Comparison of ENCODE assay signal across 17 cellular contexts in the genomic region with DNA sequence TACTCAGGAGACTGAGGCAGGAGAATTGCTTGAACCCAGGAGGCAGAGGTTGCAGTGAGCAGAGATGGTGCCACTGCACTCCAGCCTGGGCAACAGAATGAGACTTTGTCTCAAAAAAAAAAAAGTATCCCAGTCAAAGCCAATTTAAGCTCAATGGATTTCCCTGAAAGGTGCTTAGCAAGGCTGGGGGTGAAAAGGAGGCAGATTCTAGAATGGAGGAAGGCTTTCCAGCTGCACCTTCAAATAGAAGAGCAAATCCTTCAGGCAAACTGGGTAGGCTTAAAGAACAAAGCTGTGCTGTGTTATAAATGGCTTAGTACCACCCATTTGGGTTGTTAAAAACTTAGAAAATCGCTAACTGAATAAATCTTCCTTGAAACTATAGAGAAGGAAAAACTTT.
"Had no signal": no experiment of that assay in that cellular context is flagged by ENCODE, and none has a peak within 500 bp of the region (broad histone marks: within the 10 kb centered on the region; RNA-seq: fewer than 3 reads in every experiment).

No MANE protein-coding gene starts in this region.

- ATAC-seq: activated CD8-positive, alpha-beta memory T cell treated with anti-CD3 and anti-CD28 coated beads, Interleukin-2, amount 10 ng/mL, durations not matched to agents 7 days and 5 days; body of pancreas; esophagus mucosa had no signal

- DNase-seq: activated CD4-positive, alpha-beta T cell treated with anti-CD3 and anti-CD28 coated beads, Interleukin-2, amount 50 U/mL, for 4 hours; activated CD4-positive, CD25-positive, alpha-beta regulatory T cell treated with anti-CD3 and anti-CD28 coated beads, Interleukin-2, amount 50 U/mL, for 72 hours; activated CD8-positive, alpha-beta memory T cell treated with anti-CD3 and anti-CD28 coated beads, Interleukin-2, amount 10 ng/mL, durations not matched to agents 7 days and 5 days; activated naive CD4-positive, alpha-beta T cell treated with anti-CD3 and anti-CD28 coated beads, Interleukin-2, amount 50 U/mL, for 16 hours; activated T-cell treated with anti-CD3 and anti-CD28 coated beads, Interleukin-2, amount 50 U/mL, for 1 hour; amygdala; body of pancreas; caudate nucleus; colonic mucosa; islet precursor cell; nucleus accumbens; stimulated activated CD4-positive, alpha-beta T cell treated with anti-CD3 and anti-CD28 coated beads, Interleukin-2, amount 100 ng/mL, for 48 hours; stimulated activated naive CD4-positive, alpha-beta T cell treated with Interleukin-2 at 50 U/mL for 16 hours; SW 1271; T-helper 9 cell; upper lobe of left lung had no signal

- H3K27me3 Mint-ChIP-seq: activated CD8-positive, alpha-beta memory T cell treated with anti-CD3 and anti-CD28 coated beads, Interleukin-2, amount 10 ng/mL, durations not matched to agents 7 days and 5 days had no signal

- H3K4me3 Mint-ChIP-seq: activated CD8-positive, alpha-beta memory T cell treated with anti-CD3 and anti-CD28 coated beads, Interleukin-2, amount 10 ng/mL, durations not matched to agents 7 days and 5 days had no signal

- H3K36me3 Mint-ChIP-seq: activated CD8-positive, alpha-beta memory T cell treated with anti-CD3 and anti-CD28 coated beads, Interleukin-2, amount 10 ng/mL, durations not matched to agents 7 days and 5 days had no signal
